ENCODE assay signal across 7 cellular contexts in the genomic region with DNA sequence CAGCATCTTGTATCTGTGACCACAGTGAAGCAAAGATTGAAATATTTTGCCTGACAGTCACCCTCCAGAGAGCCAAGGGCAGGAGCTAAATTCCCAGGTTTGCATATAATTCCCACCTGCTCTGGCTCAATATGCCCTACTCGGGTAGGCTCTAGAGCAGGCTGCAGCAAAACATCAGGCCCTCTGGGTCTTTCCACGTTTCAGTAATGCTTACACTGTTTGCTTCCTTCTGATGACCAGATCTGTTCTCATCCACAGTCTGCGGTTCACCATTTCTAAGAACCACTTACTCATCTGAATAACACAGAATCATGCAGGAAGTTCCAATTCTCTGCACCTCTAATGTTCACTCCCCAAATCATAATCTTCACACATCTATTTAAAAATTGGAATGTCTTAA.
DNase-seq lines count a peak whose midpoint lies in the region; ATAC-seq, FAIRE-seq and TF ChIP-seq lines count a peak whose summit lies in the region.

No MANE protein-coding gene starts in this region.

- peak; percentile 93 for FAIRE-seq in GM19239 (lab: Jason Lieb, UNC)

- peak; percentile 89 for ATAC-seq in HG03097 (IDR thresholded peaks at IDR 0.05; ENCODE audit: low FRiP score, unreplicated experiment)
- ATAC-seq in psoas muscle, result no peak

- DNase-seq in GM19239 (ENCODE audit: insufficient read length, low spot score) (peak; percentile 4), fibroblast of pulmonary artery (ENCODE audit: low read depth) (peak; percentile 36), stromal cell of bone marrow (ENCODE audit: low read depth) (peak; percentile 50), 8988T (no peak), psoas muscle (no peak)
- peak; percentile 36 to 46 for DNase-seq in activated CD4-positive, alpha-beta T cell treated with anti-CD3 and anti-CD28 coated beads for 4 hours

- 62 to 79% (median 66%) methylated on average over 3 of the region's 3 CpGs for WGBS in psoas muscle, 3 donors

- H3K4me3 ChIP-seq in fibroblast of pulmonary artery (replicated peaks; ENCODE audit: low read depth, low read length), result no peak overlapping the region
- no peak overlapping the region for H3K4me3 ChIP-seq in psoas muscle

- no peaks in the 10 kb centered on the region for H3K9me3 ChIP-seq in psoas muscle

- peaks cover 12% of the 10 kb centered on the region for H3K4me1 ChIP-seq in psoas muscle

- H3K27me3 ChIP-seq in psoas muscle (ENCODE audit: insufficient read depth in 3 of 3, low read length in 2 of 3), result no peaks in the 10 kb centered on the region

- no peaks in the 10 kb centered on the region for H3K36me3 ChIP-seq in psoas muscle (ENCODE audit: insufficient read depth in 1 of 2, low read depth in 1 of 2)

- TF ChIP-seq CTCF in fibroblast of pulmonary artery (IDR thresholded peaks at IDR 0.05; ENCODE audit: low read length, missing control alignments), result no peak
- TF ChIP-seq CTCF in psoas muscle (IDR thresholded peaks at IDR 0.05), result no peak

- intact Hi-C loops in psoas muscle (cut with DNase I), result no loop called here

- H3K27ac ChIP-seq in psoas muscle, result no peak overlapping the region

Comparison
In these comparisons a context has a peak if more than half of its experiments do, and no peak if none do; other contexts are left out.
1. DNase-seq: peak in GM19239 (single experiment), activated CD4-positive, alpha-beta T cell treated with anti-CD3 and anti-CD28 coated beads for 4 hours (2 of 2), fibroblast of pulmonary artery (single experiment) and stromal cell of bone marrow (single experiment); none in 8988T (single experiment) and psoas muscle (0 of 2).